Comparison of ENCODE assay signal across 24 cellular contexts in the genomic region with DNA sequence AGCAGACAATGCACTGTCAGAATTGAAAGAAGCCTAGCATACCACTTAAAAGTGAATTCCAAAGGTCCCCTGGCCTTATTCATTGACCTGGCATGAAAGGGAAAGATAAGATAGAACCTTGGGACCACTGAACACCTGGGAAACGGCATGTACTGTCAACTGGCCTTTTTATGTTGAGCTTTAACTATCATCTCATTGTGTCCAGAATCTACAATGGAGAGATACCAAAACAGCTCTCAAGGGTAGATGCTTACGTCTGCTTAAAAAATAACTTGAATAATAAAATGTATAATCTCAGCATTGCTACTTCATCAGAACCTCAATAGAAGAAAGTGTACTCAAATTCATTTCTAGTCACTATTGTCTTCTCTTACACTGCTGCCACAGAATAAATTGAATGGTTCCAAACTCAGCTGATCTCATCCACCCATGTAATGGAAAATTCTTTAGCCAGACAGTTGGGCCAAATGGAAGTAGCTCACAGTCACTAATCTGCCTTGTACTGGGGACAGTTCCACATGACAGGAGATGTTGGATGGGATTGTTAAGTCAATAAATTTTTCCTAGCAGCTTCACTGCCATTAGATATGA.
DNase-seq lines count a peak whose midpoint lies in the region; ATAC-seq, FAIRE-seq and TF ChIP-seq lines count a peak whose summit lies in the region.
"Had no signal": no experiment of that assay in that cellular context is flagged by ENCODE, and none has a peak within 500 bp of the region (broad histone marks: within the 10 kb centered on the region; RNA-seq: fewer than 3 reads in every experiment).

No MANE protein-coding gene starts in this region.

- TF ChIP-seq CTCF in fibroblast of the aortic adventitia (IDR thresholded peaks at IDR 0.05; ENCODE audit: insufficient read depth, low read length): no peak

- no peak for DNase-seq in H54 (ENCODE audit: insufficient read length, low spot score)
- DNase-seq in NCI-H446 treated with DMSO at 0.1 percent for 48 hours (lab: John Stamatoyannopoulos, UW): peak; percentile 40
- DNase-seq in fibroblast of the aortic adventitia (ENCODE audit: low read depth): peak; percentile 3
- DNase-seq in medulla oblongata (ENCODE audit: extremely low spot score): peak; percentile 5
- DNase-seq in DMS 273 (lab: John Stamatoyannopoulos, UW; ENCODE audit: unreplicated experiment): no peak
- no peak for DNase-seq in activated naive CD4-positive, alpha-beta T cell treated with Interleukin-2 at 50 U/mL for 16 hours
- DNase-seq: activated CD8-positive, alpha-beta memory T cell treated with anti-CD3 and anti-CD28 coated beads, Interleukin-2, amount 50 U/mL, for 4 hours; endodermal cell; esophagus squamous epithelium; head of caudate nucleus; NCI-H2029; stimulated activated CD4-positive, alpha-beta T cell treated with anti-CD3 and anti-CD28 coated beads, Interleukin-4, amount 100 ng/mL, for 1 hour; stimulated activated naive CD4-positive, alpha-beta T cell treated with Interleukin-2 at 50 U/mL for 16 hours; T-helper 9 cell had no signal

- TF ChIP-seq POLR2A in H54 (IDR thresholded peaks at IDR 0.05; ENCODE audit: low read depth, low read length): no peak

- peak; percentile 33 for FAIRE-seq in H54 (lab: Jason Lieb, UNC)
- FAIRE-seq: colon, D721Med, GM18507 had no signal

- H3K4me3 ChIP-seq in fibroblast of the aortic adventitia (ENCODE audit: low read depth, low read length): no peak overlapping the region
- H3K4me3 ChIP-seq: esophagus squamous epithelium, HAP-1, lung, prostate gland had no signal

- no peak for ATAC-seq in GM18868 (IDR thresholded peaks at IDR 0.05; ENCODE audit: unreplicated experiment)
- no peak for ATAC-seq in GM18498 (IDR thresholded peaks at IDR 0.05; ENCODE audit: unreplicated experiment)
- ATAC-seq: activated T-helper 17 cell treated with anti-CD3 and anti-CD28 coated beads, Interleukin-2, amount 50 U/mL, for 72 hours; WTC11 had no signal

Comparison
In these comparisons a context has a peak if more than half of its experiments do, and no peak if none do; other contexts are left out.
1. DNase-seq: peak in NCI-H446 treated with DMSO at 0.1 percent for 48 hours (single experiment), fibroblast of the aortic adventitia (single experiment) and medulla oblongata (single experiment); none in H54 (single experiment), DMS 273 (single experiment) and activated naive CD4-positive, alpha-beta T cell treated with Interleukin-2 at 50 U/mL for 16 hours (single experiment).